In the genomic region with DNA sequence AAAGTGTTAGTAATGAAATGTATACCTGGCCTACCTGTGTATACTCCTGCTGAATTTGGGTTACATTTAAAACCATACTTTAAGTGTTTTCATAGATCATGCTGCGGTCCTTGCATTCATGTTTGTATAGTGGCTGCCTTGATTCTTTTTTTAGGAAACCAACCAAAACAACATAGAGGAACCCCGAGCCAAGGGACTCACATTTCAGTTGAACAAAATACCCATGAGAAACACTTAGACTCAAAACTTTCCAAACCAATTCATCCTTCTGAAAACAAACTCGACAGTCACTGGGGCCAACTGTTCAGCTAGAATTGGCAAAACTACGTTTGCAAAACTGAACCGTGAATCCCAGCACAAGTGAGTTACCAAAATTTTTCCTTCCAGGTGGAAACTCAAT, we compare ENCODE assay signal across 8 cellular contexts. TPM values are rescaled to one million over a fixed set of nuclear protein-coding genes. Genes with fewer than 3 reads are reported as not detected.
DNase-seq lines count a peak whose midpoint lies in the region; ATAC-seq and TF ChIP-seq lines count a peak whose summit lies in the region.

No MANE protein-coding gene starts in this region.

- H3K9ac ChIP-seq in mesenchymal stem cell (ENCODE audit: low read length): peak overlapping the region; percentile 88

- DNase-seq in left ventricle myocardium inferior (no peak), left ventricle myocardium superior (no peak), breast epithelium (ENCODE audit: low spot score in 2 of 2) (no peak), mesenchymal stem cell (peak; percentile 49), uterus (no peak), occipital lobe (lab: John Stamatoyannopoulos, UW) (no peak), activated gamma-delta T cell (lab: John Stamatoyannopoulos, UW) (no peak)

- H2BK120ac ChIP-seq in mesenchymal stem cell (ENCODE audit: low read depth, low read length): no peak overlapping the region

- H3K27ac ChIP-seq in left ventricle myocardium inferior (replicated peaks) (peak overlapping the region; percentile 85), breast epithelium (peak overlapping the region; percentile 57 to 85), mesenchymal stem cell (ENCODE audit: low read length, poor library complexity, severe bottlenecking) (peak overlapping the region; percentile 44), uterus (peak overlapping the region; percentile 84 to 87)

- H2BK15ac ChIP-seq in mesenchymal stem cell (ENCODE audit: low read depth, poor library complexity, severe bottlenecking): no peak overlapping the region

- H3K4me1 ChIP-seq in left ventricle myocardium inferior (peaks cover 47% of the 10 kb centered on the region), breast epithelium (no peaks in the 10 kb centered on the region), mesenchymal stem cell (ENCODE audit: control insufficient read depth, insufficient read depth, low read depth, low read length) (peaks cover 2% of the 10 kb centered on the region), uterus (no peaks in the 10 kb centered on the region)

- WGBS in mesenchymal stem cell: 2% methylated on average over 5 of the region's 5 CpGs

- no peak overlapping the region for H2AFZ ChIP-seq in mesenchymal stem cell (ENCODE audit: low read depth, low read length)

- H3K18ac ChIP-seq in mesenchymal stem cell (ENCODE audit: low read depth in 1 of 2, low read length in 2 of 2): no peak overlapping the region

- H3K14ac ChIP-seq in mesenchymal stem cell (ENCODE audit: low read length in 2 of 2): no peak overlapping the region

- H3K9me3 ChIP-seq in left ventricle myocardium inferior (replicated peaks) (no peaks in the 10 kb centered on the region), breast epithelium (no peaks in the 10 kb centered on the region), mesenchymal stem cell (ENCODE audit: control insufficient read depth, low read length) (no peaks in the 10 kb centered on the region), uterus (no peaks in the 10 kb centered on the region)

- intact Hi-C loops in left ventricle myocardium inferior (cut with micrococcal nuclease): no loop called here
- intact Hi-C loops in left ventricle myocardium superior (cut with micrococcal nuclease): no loop called here
- intact Hi-C loops in breast epithelium (cut with DNase I; ENCODE audit: low total_unique reads): no loop called here
- intact Hi-C loops in uterus (cut with DNase I; ENCODE audit: low total_unique reads): loop anchor here (2.0 kb wide), 1 partner anchor 34 kb away; no protein-coding TSS in a partner anchor

- no peak overlapping the region for H4K8ac ChIP-seq in mesenchymal stem cell (ENCODE audit: low read length)

- H2BK12ac ChIP-seq in mesenchymal stem cell (ENCODE audit: low read length in 2 of 2): no peak overlapping the region

- H3K4me2 ChIP-seq in mesenchymal stem cell (ENCODE audit: low read length, poor library complexity, severe bottlenecking): peak overlapping the region; percentile 99

- no peak overlapping the region for H3K4ac ChIP-seq in mesenchymal stem cell (ENCODE audit: low read depth in 1 of 2, low read length in 2 of 2)

- H3K79me1 ChIP-seq in mesenchymal stem cell (replicated peaks; ENCODE audit: low read length, poor library complexity, severe bottlenecking): peaks cover 17% of the 10 kb centered on the region

- no peak overlapping the region for H2AK5ac ChIP-seq in mesenchymal stem cell (ENCODE audit: low read length, severe bottlenecking)

- H3K27me3 ChIP-seq in left ventricle myocardium inferior (ENCODE audit: low read depth) (no peaks in the 10 kb centered on the region), breast epithelium (no peaks in the 10 kb centered on the region), mesenchymal stem cell (ENCODE audit: control insufficient read depth in 1 of 2, insufficient read depth in 1 of 2, low read length in 2 of 2) (no peaks in the 10 kb centered on the region), uterus (no peaks in the 10 kb centered on the region)

- H3K23ac ChIP-seq in mesenchymal stem cell (ENCODE audit: low read length in 2 of 2): peak overlapping the region in 1 of 2 experiments; percentile 69

- H3K36me3 ChIP-seq in left ventricle myocardium inferior (no peaks in the 10 kb centered on the region), breast epithelium (no peaks in the 10 kb centered on the region), mesenchymal stem cell (ENCODE audit: control insufficient read depth in 1 of 2, insufficient read depth in 2 of 2, low read depth in 1 of 2, low read length in 2 of 2) (no peaks in the 10 kb centered on the region), uterus (no peaks in the 10 kb centered on the region)

- ATAC-seq in left ventricle myocardium superior: no peak
- ATAC-seq in GM18520 (IDR thresholded peaks at IDR 0.05; ENCODE audit: unreplicated experiment): no peak

- H2BK5ac ChIP-seq in mesenchymal stem cell (ENCODE audit: low read depth, low read length, poor library complexity, severe bottlenecking): no peak overlapping the region

- TF ChIP-seq CTCF in left ventricle myocardium inferior (IDR thresholded peaks at IDR 0.05; ENCODE audit: borderline replicate concordance): no peak
- no peak for TF ChIP-seq CTCF in breast epithelium (IDR thresholded peaks at IDR 0.05)
- TF ChIP-seq CTCF in uterus (IDR thresholded peaks at IDR 0.05): no peak

- TF ChIP-seq POLR2A in breast epithelium (IDR thresholded peaks at IDR 0.05) (no peak), uterus (IDR thresholded peaks at IDR 0.05) (no peak)

- H3K4me3 ChIP-seq in left ventricle myocardium inferior (peak overlapping the region; percentile 72), breast epithelium (peak overlapping the region; percentile 52 to 85 (median 64)), mesenchymal stem cell (ENCODE audit: insufficient read depth in 1 of 2, low read depth in 1 of 2, low read length in 2 of 2) (peak overlapping the region in 1 of 2 experiments; percentile 88), uterus (peak overlapping the region; percentile 58 to 59)

- no peak overlapping the region for H4K91ac ChIP-seq in mesenchymal stem cell (ENCODE audit: low read length)

RNA-seq across cellular contexts. Expression of gene ADGRA3, which starts 1.4 kb away (rescaled TPM):
- total RNA-seq in left ventricle myocardium inferior: 26.9 TPM
- total RNA-seq in left ventricle myocardium superior: 37.3 TPM
- total RNA-seq in breast epithelium: 10 to 100 TPM; 34.6 to 74.8 (median 45.9) TPM
- polyA plus RNA-seq in mesenchymal stem cell (2013, experiment 1 of 2): 19.9 TPM
- 19.8 TPM for polyA plus RNA-seq in mesenchymal stem cell (2013, experiment 2 of 2)
- total RNA-seq in uterus: 100 to 1,000 TPM in 1 of 4 donors, 10 to 100 TPM in 3; 35.3 to 103 (median 45.4) TPM
- 56.6 TPM for total RNA-seq in occipital lobe
